In genomic region chr7:1696671-1697498, GRCh38 we compare ENCODE assay signal across 18 cellular contexts. TPM values are rescaled to one million over a fixed set of nuclear protein-coding genes. Genes with fewer than 3 reads are reported as not detected.
DNase-seq lines count a peak whose midpoint lies in the region; ATAC-seq and TF ChIP-seq lines count a peak whose summit lies in the region.
"Had no signal": no experiment of that assay in that cellular context is flagged by ENCODE, and none has a peak within 500 bp of the region (broad histone marks: within the 10 kb centered on the region; RNA-seq: fewer than 3 reads in every experiment).

No MANE protein-coding gene starts in this region.

- H3K4me3 ChIP-seq in Peyer's patch, result no peak overlapping the region
- H3K4me3 ChIP-seq: colonic mucosa, SK-N-MC, skin epidermis, tibial artery had no signal

- DNase-seq in GM13976 (ENCODE audit: low spot score) (peak; percentile 13), Peyer's patch (peak in 2 of 3 donors; percentile 28 to 32), left ventricle myocardium superior (peak; percentile 18), sciatic nerve (ENCODE audit: low spot score) (peak; percentile 42)
- no peak for DNase-seq in activated CD4-positive, alpha-beta T cell treated with anti-CD3 and anti-CD28 coated beads for 1 hour
- DNase-seq: activated CD8-positive, alpha-beta T cell treated with anti-CD3 and anti-CD28 coated beads for 36 hours; activated effector memory CD4-positive, alpha-beta T cell treated with Interleukin-2 at 50 U/mL for 16 hours; BE2C; colonic mucosa; NCI-H187; NCI-H446 treated with DMSO at 0.1 percent for 48 hours; nucleus accumbens had no signal

- TF ChIP-seq CTCF in GM13976 (IDR thresholded peaks at IDR 0.05; ENCODE audit: borderline replicate concordance, control extremely low read depth, extremely low read depth, insufficient read depth, missing control alignments) (no peak), Peyer's patch (IDR thresholded peaks at IDR 0.05) (no peak)

- H3K27ac ChIP-seq in Peyer's patch, result no peak overlapping the region
- H3K27ac ChIP-seq: colonic mucosa, SK-N-MC, skin epidermis, tibial artery had no signal

- ATAC-seq in left ventricle myocardium superior, result no peak
- ATAC-seq in sciatic nerve, result no peak
- no peak for ATAC-seq in GM19452 (IDR thresholded peaks at IDR 0.05; ENCODE audit: unreplicated experiment)
- ATAC-seq in GM19023 (IDR thresholded peaks at IDR 0.05; ENCODE audit: unreplicated experiment), result no peak
- ATAC-seq: activated CD8-positive, alpha-beta T cell treated with anti-CD3 and anti-CD28 coated beads for 36 hours had no signal

- no peaks in the 10 kb centered on the region for H3K36me3 ChIP-seq in Peyer's patch
- H3K36me3 ChIP-seq: BE2C, colonic mucosa, tibial artery had no signal

- in situ Hi-C loops in GM13976 (cut with MboI; ENCODE audit: low sequenced_read_pairs, unreplicated experiment), result no loop called here

- H3K9me3 ChIP-seq in Peyer's patch, result peaks cover 0 to under 1% (median 0%) of the 10 kb centered on the region in 4 donors
- H3K9me3 ChIP-seq: BE2C, colonic mucosa had no signal

- no peak for TF ChIP-seq POLR2A in Peyer's patch (IDR thresholded peaks at IDR 0.05)

- H3K27me3 ChIP-seq in Peyer's patch, result no peaks in the 10 kb centered on the region
- H3K27me3 ChIP-seq: BE2C, colonic mucosa, tibial artery had no signal

- no peaks in the 10 kb centered on the region for H3K4me1 ChIP-seq in Peyer's patch
- H3K4me1 ChIP-seq: colonic mucosa had no signal

- intact Hi-C loops in left ventricle myocardium superior (cut with micrococcal nuclease), result no loop called here
- intact Hi-C loops in sciatic nerve (cut with DNase I), result no loop called here

RNA-seq across cellular contexts. Expression of gene ELFN1, which starts 26.8 kb away (rescaled TPM):
- total RNA-seq in Peyer's patch (under 1 TPM in 1 of 4 donors, not detected in 3; 0.80 TPM), left ventricle myocardium superior (12.0 TPM), sciatic nerve (2.4 TPM)
- total RNA-seq: MCF 10A had no signal
